Comparison of ENCODE assay signal across 8 cellular contexts in genomic region chr16:46830417-46830901, GRCh38. TPM values are rescaled to one million over a fixed set of nuclear protein-coding genes. Genes with fewer than 3 reads are reported as not detected.
DNase-seq lines count a peak whose midpoint lies in the region; ATAC-seq and TF ChIP-seq lines count a peak whose summit lies in the region.

No MANE protein-coding gene starts in this region.

- peak; percentile 5 for DNase-seq in PC-3
- DNase-seq in activated naive CD8-positive, alpha-beta T cell treated with anti-CD3 and anti-CD28 coated beads for 36 hours, result peak; percentile 47
- peak; percentile 56 for DNase-seq in hepatocyte (ENCODE audit: low spot score)
- no peak for DNase-seq in DMS79 (lab: John Stamatoyannopoulos, UW)
- no peak for DNase-seq in dedifferentiated amniotic fluid mesenchymal stem cell (ENCODE audit: extremely low spot score)

- ATAC-seq in GM18502 (IDR thresholded peaks at IDR 0.05; ENCODE audit: poor library complexity, unreplicated experiment) (peak; percentile 19), HG02588 (IDR thresholded peaks at IDR 0.05; ENCODE audit: unreplicated experiment) (peak; percentile 24), PC-3 (peak; percentile 25)

- intact Hi-C loops in PC-3 (cut with micrococcal nuclease), result no loop called here

- H3K4me1 ChIP-seq in PC-3 (ENCODE audit: insufficient read depth, low read length) (peaks cover 11% of the 10 kb centered on the region; the same call in 1 of the 2 replicates), hepatocyte (ENCODE audit: insufficient read depth) (no peaks in the 10 kb centered on the region), skeletal muscle satellite cell (ENCODE audit: control insufficient read depth, insufficient read depth, low read length) (peaks cover 15% of the 10 kb centered on the region)

- 3% methylated on average over 39 of the region's 45 CpGs for WGBS in hepatocyte (ENCODE audit: low lambda C conversion rate, missing lambda C conversion rate)

- no peaks in the 10 kb centered on the region for H3K36me3 ChIP-seq in PC-3 (ENCODE audit: low read depth, low read length)
- H3K36me3 ChIP-seq in hepatocyte (replicated peaks; ENCODE audit: insufficient read depth, low read depth), result no peaks in the 10 kb centered on the region
- H3K36me3 ChIP-seq in skeletal muscle satellite cell (ENCODE audit: insufficient read depth, low read length), result no peaks in the 10 kb centered on the region

- no peaks in the 10 kb centered on the region for H3K27me3 ChIP-seq in PC-3 (ENCODE audit: low read length)
- H3K27me3 ChIP-seq in hepatocyte, result no peaks in the 10 kb centered on the region
- no peaks in the 10 kb centered on the region for H3K27me3 ChIP-seq in skeletal muscle satellite cell (ENCODE audit: control insufficient read depth, insufficient read depth, low read length)

- H3K79me2 ChIP-seq in PC-3 (ENCODE audit: low read length) (peaks cover 46% of the 10 kb centered on the region), hepatocyte (peaks cover 45% of the 10 kb centered on the region)

- no peaks in the 10 kb centered on the region for H3F3A ChIP-seq in PC-3 (ENCODE audit: low read length, unreplicated experiment)

- POLR2A ChIA-PET in PC-3 (lab: Charles Lee; ENCODE audit: unreplicated experiment), result no interaction called here

- H4K20me1 ChIP-seq in PC-3 (ENCODE audit: low read length) (no peaks in the 10 kb centered on the region), hepatocyte (ENCODE audit: insufficient read depth, poor library complexity, severe bottlenecking) (peaks cover 20% of the 10 kb centered on the region)

- CTCF ChIA-PET in PC-3 (lab: Charles Lee), result no interaction called here

- H3K9me2 ChIP-seq in PC-3 (replicated peaks; ENCODE audit: low read length) (no peaks in the 10 kb centered on the region), hepatocyte (replicated peaks; ENCODE audit: insufficient read depth) (no peaks in the 10 kb centered on the region)

- H3K4me2 ChIP-seq in PC-3 (ENCODE audit: low read length), result peak overlapping the region; percentile 89
- peak overlapping the region; percentile 72 for H3K4me2 ChIP-seq in hepatocyte
- H3K4me2 ChIP-seq in skeletal muscle satellite cell (ENCODE audit: low read length), result peak overlapping the region; percentile 85

- H3K27ac ChIP-seq in PC-3 (ENCODE audit: low read length) (no peak overlapping the region), hepatocyte (peak overlapping the region; percentile 90)

- peaks cover 13% of the 10 kb centered on the region for H3K36me3 Mint-ChIP-seq in activated naive CD8-positive, alpha-beta T cell treated with anti-CD3 and anti-CD28 coated beads for 36 hours

- BruUV-seq in PC-3 (replicated peaks; lab: Mats Ljungman, UMichigan), result no TSS peak

- H3K9me3 ChIP-seq in PC-3 (ENCODE audit: low read length) (no peaks in the 10 kb centered on the region), hepatocyte (ENCODE audit: low read depth) (no peaks in the 10 kb centered on the region), skeletal muscle satellite cell (replicated peaks; ENCODE audit: low read length) (no peaks in the 10 kb centered on the region)

- peak overlapping the region; percentile 95 for H3K4me3 ChIP-seq in PC-3 (ENCODE audit: low read length)
- peak overlapping the region; percentile 92 for H3K4me3 ChIP-seq in hepatocyte
- peak overlapping the region; percentile 92 for H3K4me3 ChIP-seq in skeletal muscle satellite cell (ENCODE audit: low read length)

- H3K4me3 Mint-ChIP-seq in activated naive CD8-positive, alpha-beta T cell treated with anti-CD3 and anti-CD28 coated beads for 36 hours, result peak overlapping the region; percentile 92

- TF ChIP-seq CTCF in PC-3 (conservative IDR thresholded peaks at IDR 0.05; ENCODE audit: low read depth, low read length), result no peak
- TF ChIP-seq CTCF in hepatocyte (IDR thresholded peaks at IDR 0.05; ENCODE audit: poor library complexity), result no peak

- H3K4me1 Mint-ChIP-seq in activated naive CD8-positive, alpha-beta T cell treated with anti-CD3 and anti-CD28 coated beads for 36 hours, result peaks cover 27% of the 10 kb centered on the region

- H3K9ac ChIP-seq in PC-3 (ENCODE audit: low read length) (peak overlapping the region; percentile 84), skeletal muscle satellite cell (ENCODE audit: low read depth, low read length) (peak overlapping the region; percentile 94)

- H3K9me3 Mint-ChIP-seq in activated naive CD8-positive, alpha-beta T cell treated with anti-CD3 and anti-CD28 coated beads for 36 hours, result peaks cover 4% of the 10 kb centered on the region

- H3K27ac Mint-ChIP-seq in activated naive CD8-positive, alpha-beta T cell treated with anti-CD3 and anti-CD28 coated beads for 36 hours, result peak overlapping the region; percentile 94

- H2AFZ ChIP-seq in PC-3 (ENCODE audit: low read length) (peak overlapping the region; percentile 78), hepatocyte (peak overlapping the region; percentile 58)

- H3K27me3 Mint-ChIP-seq in activated naive CD8-positive, alpha-beta T cell treated with anti-CD3 and anti-CD28 coated beads for 36 hours, result no peaks in the 10 kb centered on the region

RNA-seq across cellular contexts. Expression of gene C16orf87, which starts 0.5 kb away (rescaled TPM):
- total RNA-seq in PC-3 (2014; rRNA removed) (4.0 and 5.1 TPM in 2 replicates), hepatocyte (25.1 and 31.9 TPM in 2 replicates)
- total RNA-seq in activated naive CD8-positive, alpha-beta T cell treated with anti-CD3 and anti-CD28 coated beads for 36 hours, result 10 to 100 TPM; 16.5 to 17.9 TPM
- polyA plus RNA-seq in hepatocyte, result 24.9 and 27.5 TPM in 2 replicates
- total RNA-seq in skeletal muscle satellite cell (2012; rRNA removed), result 4.8 and 5.1 TPM in 2 replicates

RNA-seq across cellular contexts. Expression of gene GPT2, which starts 53.7 kb away (rescaled TPM):
- 19.4 and 22.0 TPM in 2 replicates for total RNA-seq in PC-3 (2014; rRNA removed)
- total RNA-seq in activated naive CD8-positive, alpha-beta T cell treated with anti-CD3 and anti-CD28 coated beads for 36 hours, result 10 to 100 TPM; 33.2 to 35.8 TPM
- total RNA-seq in hepatocyte, result 37.4 and 41.0 TPM in 2 replicates
- polyA plus RNA-seq in hepatocyte, result 38.9 and 51.3 TPM in 2 replicates
- total RNA-seq in skeletal muscle satellite cell (2012; rRNA removed), result 13.4 and 14.6 TPM in 2 replicates

Comparison
In these comparisons a context has a peak if more than half of its experiments do, and no peak if none do; other contexts are left out.
1. DNase-seq: peak in PC-3 (single experiment), activated naive CD8-positive, alpha-beta T cell treated with anti-CD3 and anti-CD28 coated beads for 36 hours (single experiment) and hepatocyte (single experiment); none in DMS79 (single experiment) and dedifferentiated amniotic fluid mesenchymal stem cell (single experiment).
2. Peak in every context shown above with its lines, with median percentiles within 50 percentile points of each other: ATAC-seq, H3K4me2 ChIP-seq and H3K4me3 ChIP-seq.